Comparison of ENCODE assay signal across 1 cellular context in genomic region chr10:91208645-91209044, GRCh38.
TF ChIP-seq lines count a peak whose summit lies in the region.

No MANE protein-coding gene starts in this region.

TF ChIP-seq in GM23338, 12 proteins besides CTCF, POLR2A, EP300 and RAD21 (continued from another document):
- no peak for TF ChIP-seq ZNF462 (CRISPR knock-in tag; IDR thresholded peaks at IDR 0.05)
- TF ChIP-seq EZH2 (IDR thresholded peaks at IDR 0.05; ENCODE audit: low read depth, unreplicated experiment), result no peak
- no peak for TF ChIP-seq NANOG (IDR thresholded peaks at IDR 0.05; ENCODE audit: borderline replicate concordance)
- no peak for TF ChIP-seq REST (IDR thresholded peaks at IDR 0.05; ENCODE audit: unreplicated experiment)
- no peak for TF ChIP-seq ZNF331 (CRISPR knock-in tag; IDR thresholded peaks at IDR 0.05; ENCODE audit: low read depth)
- TF ChIP-seq JUNB (IDR thresholded peaks at IDR 0.05; ENCODE audit: unreplicated experiment), result no peak
